27 cellular contexts compared by ENCODE assay signal in the genomic region with DNA sequence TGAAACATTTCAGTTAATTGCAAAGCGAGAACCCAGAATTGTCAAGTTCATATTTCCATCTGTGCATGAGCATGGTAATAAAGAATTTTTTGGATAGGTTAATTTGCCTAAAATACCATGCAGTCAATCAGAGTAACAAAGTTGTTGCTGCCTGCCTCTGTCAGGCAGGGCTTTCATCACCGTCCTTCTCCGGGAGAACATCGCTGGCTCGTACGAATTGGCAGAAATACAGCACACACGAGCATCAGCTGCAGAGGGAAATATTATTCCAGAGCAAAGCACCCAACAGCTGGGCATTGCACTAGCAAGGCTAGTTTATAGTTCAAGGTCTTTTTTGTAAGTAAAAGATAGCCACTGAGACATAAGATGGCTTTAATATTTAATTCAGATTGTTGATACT.
"Had no signal": no experiment of that assay in that cellular context is flagged by ENCODE, and none has a peak within 500 bp of the region (broad histone marks: within the 10 kb centered on the region; RNA-seq: fewer than 3 reads in every experiment).

No MANE protein-coding gene starts in this region.

- ATAC-seq: esophagus mucosa; gastrocnemius medialis; left lobe of liver; natural killer cell; sciatic nerve; stimulated activated effector memory CD8-positive, alpha-beta T cell treated with anti-CD3 and anti-CD28 coated beads, Interleukin-12 subunit alpha, Interleukin-12 subunit beta, amount 100 ng/mL, for 72 hours had no signal

- H3K36me3 Mint-ChIP-seq: natural killer cell; stimulated activated effector memory CD8-positive, alpha-beta T cell treated with anti-CD3 and anti-CD28 coated beads, Interleukin-12 subunit alpha, Interleukin-12 subunit beta, amount 100 ng/mL, for 72 hours had no signal

- H3K27me3 ChIP-seq: colonic mucosa, gastrocnemius medialis, neutrophil, right atrium auricular region, testis had no signal

- H3K4me1 ChIP-seq: colonic mucosa, gastrocnemius medialis, pancreas, right atrium auricular region, stomach, testis, tibial artery had no signal

- H3K27me3 Mint-ChIP-seq: dendritic cell treated with granulocyte-macrophage colony-stimulating factor and Interleukin-4, amounts not matched to agents 40 ng/mL and 50 ng/mL, for 4 days had no signal

- H3K4me1 Mint-ChIP-seq: endodermal cell; natural killer cell; neural crest cell; stimulated activated effector memory CD8-positive, alpha-beta T cell treated with anti-CD3 and anti-CD28 coated beads, Interleukin-12 subunit alpha, Interleukin-12 subunit beta, amount 100 ng/mL, for 72 hours had no signal

- DNase-seq: central memory CD4-positive, alpha-beta T cell; colonic mucosa; effector CD8-positive, alpha-beta T cell; endodermal cell; foreskin fibroblast; gastrocnemius medialis; kidney; mesendoderm; natural killer cell; pancreas; stimulated activated CD4-positive, alpha-beta T cell treated with anti-CD3 and anti-CD28 coated beads, Interleukin-2, amount 100 ng/mL, for 24 hours; stimulated activated CD4-positive, alpha-beta T cell treated with anti-CD3 and anti-CD28 coated beads, Interleukin-4, amount 100 ng/mL, for 24 hours; stimulated activated naive CD4-positive, alpha-beta T cell treated with Interleukin-2 at 50 U/mL for 16 hours; stomach; testis; tibial artery had no signal

- H3K27ac Mint-ChIP-seq: dendritic cell treated with granulocyte-macrophage colony-stimulating factor and Interleukin-4, amounts not matched to agents 40 ng/mL and 50 ng/mL, for 4 days; endodermal cell; natural killer cell; progenitor cell of endocrine pancreas; stimulated activated effector memory CD8-positive, alpha-beta T cell treated with anti-CD3 and anti-CD28 coated beads, Interleukin-12 subunit alpha, Interleukin-12 subunit beta, amount 100 ng/mL, for 72 hours; type B pancreatic cell had no signal

- H3K4me3 ChIP-seq: colonic mucosa, gastrocnemius medialis, pancreas, right atrium auricular region, stomach, testis, tibial artery had no signal

- H3K9me3 Mint-ChIP-seq: dendritic cell treated with granulocyte-macrophage colony-stimulating factor and Interleukin-4, amounts not matched to agents 40 ng/mL and 50 ng/mL, for 4 days; natural killer cell; neural crest cell; stimulated activated effector memory CD8-positive, alpha-beta T cell treated with anti-CD3 and anti-CD28 coated beads, Interleukin-12 subunit alpha, Interleukin-12 subunit beta, amount 100 ng/mL, for 72 hours; type B pancreatic cell had no signal

- H3K27ac ChIP-seq: colonic mucosa, epithelial cell of prostate, gastrocnemius medialis, neutrophil, pancreas, right atrium auricular region, stomach, testis, tibial artery had no signal

- H3K9me3 ChIP-seq: colonic mucosa, gastrocnemius medialis, pancreas, right atrium auricular region, testis, tibial artery had no signal

- H3K36me3 ChIP-seq: colonic mucosa, gastrocnemius medialis, neutrophil, pancreas, right atrium auricular region, stomach, tibial artery had no signal

- H3K4me3 Mint-ChIP-seq: dendritic cell treated with granulocyte-macrophage colony-stimulating factor and Interleukin-4, amounts not matched to agents 40 ng/mL and 50 ng/mL, for 4 days; endodermal cell; natural killer cell; neural crest cell; stimulated activated effector memory CD8-positive, alpha-beta T cell treated with anti-CD3 and anti-CD28 coated beads, Interleukin-12 subunit alpha, Interleukin-12 subunit beta, amount 100 ng/mL, for 72 hours; type B pancreatic cell had no signal
